8 cellular contexts compared by ENCODE assay signal in genomic region chr3:17742837-17743659, GRCh38. TPM values are rescaled to one million over a fixed set of nuclear protein-coding genes. Genes with fewer than 3 reads are reported as not detected.
DNase-seq lines count a peak whose midpoint lies in the region; ATAC-seq and TF ChIP-seq lines count a peak whose summit lies in the region.

No MANE protein-coding gene starts in this region.

- peak; percentile 0 for ATAC-seq in HG02588 (IDR thresholded peaks at IDR 0.05; ENCODE audit: unreplicated experiment)
- peak; percentile 21 for ATAC-seq in SK-N-SH treated with all-trans-retinoic acid at 6 μM for 48 hours
- no peak for ATAC-seq in GM19452 (IDR thresholded peaks at IDR 0.05; ENCODE audit: unreplicated experiment)

- peak; percentile 83 for DNase-seq in NCI-H1417 treated with DMSO at 0.1 percent for 48 hours (lab: John Stamatoyannopoulos, UW)
- DNase-seq in NCI-H1417 (lab: John Stamatoyannopoulos, UW): no peak
- no peak for DNase-seq in osteoblast (ENCODE audit: insufficient read length, low spot score, missing footprints)
- no peak for DNase-seq in HCEC 1CT

- peak overlapping the region; percentile 97 to 100 for H3K27ac ChIP-seq in esophagus (ENCODE audit: low read depth in 2 of 2, low read length in 1 of 2)
- H3K27ac ChIP-seq in osteoblast (ENCODE audit: low read depth, low read length): peak overlapping the region; percentile 85

- no peak for TF ChIP-seq CTCF in osteoblast (IDR thresholded peaks at IDR 0.05; ENCODE audit: extremely low read depth, low read depth, low read length)

- H3K79me2 ChIP-seq in osteoblast (ENCODE audit: insufficient read depth, low read length): peaks cover 26% of the 10 kb centered on the region

- H3K36me3 ChIP-seq in esophagus (ENCODE audit: control insufficient read depth in 2 of 2, insufficient read depth in 2 of 2, low read length in 1 of 2): no peaks in the 10 kb centered on the region
- no peaks in the 10 kb centered on the region for H3K36me3 ChIP-seq in osteoblast (ENCODE audit: insufficient read depth, low read length)

- peak overlapping the region; percentile 100 for H3K4me2 ChIP-seq in osteoblast (ENCODE audit: insufficient read depth, low read length)

- peak overlapping the region; percentile 98 for H2AFZ ChIP-seq in osteoblast (ENCODE audit: low read length)

- H3K4me1 ChIP-seq in esophagus (ENCODE audit: control insufficient read depth in 2 of 2, insufficient read depth in 2 of 2, low read length in 1 of 2) (peaks cover 2 to 3% of the 10 kb centered on the region in 2 donors), osteoblast (ENCODE audit: insufficient read depth, low read length) (peaks cover 22% of the 10 kb centered on the region)

- no peaks in the 10 kb centered on the region for H3K9me3 ChIP-seq in esophagus (ENCODE audit: control insufficient read depth in 2 of 2, insufficient read depth in 1 of 2, low read depth in 1 of 2, low read length in 1 of 2)
- H3K9me3 ChIP-seq in osteoblast (ENCODE audit: low read depth, low read length): no peaks in the 10 kb centered on the region

- no peaks in the 10 kb centered on the region for H4K20me1 ChIP-seq in osteoblast (ENCODE audit: insufficient read depth, low read length)

- H3K27me3 ChIP-seq in esophagus (ENCODE audit: control insufficient read depth in 1 of 2, insufficient read depth in 2 of 2, low read length in 2 of 2) (no peaks in the 10 kb centered on the region), osteoblast (ENCODE audit: insufficient read depth, low read length) (no peaks in the 10 kb centered on the region)

- 1 to 2% methylated on average over 16 of the region's 16 CpGs for WGBS in esophagus, 2 donors

- H3K4me3 ChIP-seq in esophagus (ENCODE audit: low read depth in 1 of 2, low read length in 2 of 2) (peak overlapping the region; percentile 77 to 85), osteoblast (ENCODE audit: insufficient read depth, low read length) (peak overlapping the region; percentile 85)

TF ChIP-seq in SK-N-SH treated with all-trans-retinoic acid at 6 μM for 48 hours, 23 proteins besides CTCF, POLR2A, EP300 and RAD21:
- no peak for TF ChIP-seq POU6F1 (CRISPR knock-in tag; IDR thresholded peaks at IDR 0.05; ENCODE audit: borderline replicate concordance, low read depth)
- no peak for TF ChIP-seq ZC3H10 (CRISPR knock-in tag; IDR thresholded peaks at IDR 0.05)
- TF ChIP-seq TCF4 (CRISPR knock-in tag; IDR thresholded peaks at IDR 0.05; ENCODE audit: borderline replicate concordance): no peak
- no peak for TF ChIP-seq PPARA (CRISPR knock-in tag; IDR thresholded peaks at IDR 0.05; ENCODE audit: borderline replicate concordance)
- no peak for TF ChIP-seq GLIS3 (CRISPR knock-in tag; IDR thresholded peaks at IDR 0.05)
- TF ChIP-seq SNAI2 (CRISPR knock-in tag; IDR thresholded peaks at IDR 0.05): no peak
- TF ChIP-seq ZFP30 (CRISPR knock-in tag; IDR thresholded peaks at IDR 0.05): no peak
- TF ChIP-seq CSRNP3 (CRISPR knock-in tag; IDR thresholded peaks at IDR 0.05): no peak
- no peak for TF ChIP-seq CSDC2 (CRISPR knock-in tag; IDR thresholded peaks at IDR 0.05)
- no peak for TF ChIP-seq ARNTL (CRISPR knock-in tag; IDR thresholded peaks at IDR 0.05; ENCODE audit: borderline replicate concordance, low read depth)
- TF ChIP-seq ZNF70 (CRISPR knock-in tag; IDR thresholded peaks at IDR 0.05): no peak
- TF ChIP-seq ZNF8 (CRISPR knock-in tag; IDR thresholded peaks at IDR 0.05): no peak
- no peak for TF ChIP-seq RARB (CRISPR knock-in tag; IDR thresholded peaks at IDR 0.05)
- no peak for TF ChIP-seq ISL1 (CRISPR knock-in tag; IDR thresholded peaks at IDR 0.05)
TF ChIP-seq in SK-N-SH treated with all-trans-retinoic acid at 6 μM for 48 hours: peak in this region for 0.

RNA-seq across cellular contexts. Expression of gene TBC1D5, which starts 0.6 kb away (rescaled TPM):
- polyA plus RNA-seq in esophagus: 1 to 10 TPM; 4.5 to 6.7 TPM
- total RNA-seq in osteoblast: 110 and 117 TPM in 2 replicates
